ENCODE assay signal across 27 cellular contexts in genomic region chr2:118062669-118063068, GRCh38.
"Had no signal": no experiment of that assay in that cellular context is flagged by ENCODE, and none has a peak within 500 bp of the region (broad histone marks: within the 10 kb centered on the region; RNA-seq: fewer than 3 reads in every experiment).

No MANE protein-coding gene starts in this region.

- H3K9me3 ChIP-seq: left lung, lower lobe of right lung, mucosa of descending colon, ovary, prostate gland, sigmoid colon, spleen, suprapubic skin, thoracic aorta, tibial artery, upper lobe of right lung, uterus had no signal

- FAIRE-seq: keratinocyte, small intestine had no signal

- H3K27ac ChIP-seq: left lung, lower lobe of right lung, ovary, prostate gland, sigmoid colon, spleen, suprapubic skin, thoracic aorta, tibial artery, upper lobe of right lung, uterus had no signal

- H3K4me3 ChIP-seq: left lung, lower lobe of right lung, mucosa of descending colon, ovary, prostate gland, sigmoid colon, spleen, suprapubic skin, thoracic aorta, tibial artery, upper lobe of right lung, uterus had no signal

- ATAC-seq: lower lobe of right lung; naive thymus-derived CD4-positive, alpha-beta T cell; natural killer cell treated with Interleukin-12 subunit alpha and Interleukin-12 subunit beta and Interleukin-15 and Interleukin-18, amount 100 ng/mL, for 72 hours; right cardiac atrium; stimulated activated effector memory CD8-positive, alpha-beta T cell treated with anti-CD3 and anti-CD28 coated beads, Interleukin-12 subunit alpha, Interleukin-12 subunit beta, amount 100 ng/mL, for 72 hours; upper lobe of right lung had no signal

- H3K27me3 ChIP-seq: ovary, suprapubic skin, uterus had no signal

- H3K36me3 ChIP-seq: left lung, lower lobe of right lung, ovary, prostate gland, sigmoid colon, spleen, suprapubic skin, thoracic aorta, tibial artery, upper lobe of right lung, uterus had no signal

- H3K4me1 ChIP-seq: prostate gland, sigmoid colon, tibial artery, upper lobe of right lung, uterus had no signal

- DNase-seq: hippocampal formation; kidney glomerular epithelial cell; left colon; left lung; lower lobe of right lung; midbrain; naive thymus-derived CD4-positive, alpha-beta T cell; ovary; posterior cingulate gyrus; retina; right cardiac atrium; sigmoid colon; small intestine; spleen; stimulated activated CD4-positive, alpha-beta T cell treated with anti-CD3 and anti-CD28 coated beads, Interleukin-4, amount 100 ng/mL, for 24 hours; stimulated activated naive CD4-positive, alpha-beta T cell; tibial artery; trophoblast cell; upper lobe of right lung; uterus had no signal
